13 cellular contexts compared by ENCODE assay signal in the genomic region with DNA sequence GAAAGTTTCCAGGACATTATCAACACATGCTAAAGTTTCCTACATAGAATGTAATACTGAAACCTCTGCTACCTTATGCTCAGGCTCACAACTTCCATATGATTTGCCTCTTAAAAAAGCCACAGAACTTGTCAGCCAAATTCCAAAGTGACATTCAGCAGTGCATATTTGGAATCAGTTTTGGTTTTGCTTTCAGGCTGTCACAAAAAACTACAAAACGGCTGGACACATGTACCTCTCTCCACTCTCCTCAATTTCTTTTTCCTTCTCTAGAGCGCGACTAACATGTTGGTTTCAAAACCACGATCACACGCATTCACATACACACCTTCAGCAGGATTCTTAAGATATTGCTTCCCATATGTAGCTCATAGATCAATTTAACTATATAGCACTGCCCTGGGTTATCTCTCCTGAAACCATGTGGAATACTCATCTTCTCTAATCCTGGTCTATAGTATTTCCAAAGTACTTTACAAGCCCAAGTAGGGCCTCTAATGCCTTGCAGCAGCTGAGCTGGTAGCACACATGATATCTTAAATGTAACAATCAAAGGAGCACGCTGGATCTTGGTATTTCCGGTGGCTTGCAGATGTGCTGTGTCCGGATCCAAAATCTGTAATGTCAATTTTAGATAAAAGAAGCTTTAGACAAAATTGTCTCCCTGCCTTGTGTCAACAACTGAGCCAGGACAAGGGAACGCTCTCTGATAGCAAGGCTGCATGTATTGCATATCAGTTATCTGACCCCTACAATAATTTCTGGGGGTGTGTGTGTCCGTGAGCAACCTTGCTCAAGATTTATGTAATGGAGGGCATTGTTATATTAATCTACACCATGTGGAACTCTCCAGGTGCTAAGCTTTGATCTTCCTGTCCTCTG.
DNase-seq lines count a peak whose midpoint lies in the region; ATAC-seq, FAIRE-seq and TF ChIP-seq lines count a peak whose summit lies in the region.
"Had no signal": no experiment of that assay in that cellular context is flagged by ENCODE, and none has a peak within 500 bp of the region (broad histone marks: within the 10 kb centered on the region; RNA-seq: fewer than 3 reads in every experiment).

No MANE protein-coding gene starts in this region.

- no peak for ATAC-seq in GM12878
- peak; percentile 38 to 75 (median 68) for ATAC-seq in right lobe of liver
- ATAC-seq: A549; CD8-positive, alpha-beta T cell had no signal

- H4K20me1 ChIP-seq in GM12878 (ENCODE audit: control insufficient read depth, insufficient read depth): no peaks in the 10 kb centered on the region

- no peak overlapping the region for H3K9ac ChIP-seq in GM12878 (ENCODE audit: control insufficient read depth, insufficient read depth, low read length)
- H3K9ac ChIP-seq in trophoblast cell (ENCODE audit: low read length): no peak overlapping the region

- RAD21 ChIA-PET in GM12878 (lab: Charles Lee; ENCODE audit: unreplicated experiment): interaction anchor here (1.3 kb wide), 1 partner anchor 11 kb away, joined by 3 read pairs; no protein-coding TSS in a partner anchor

- no peak for TF ChIP-seq RAD21 in GM12878 (IDR thresholded peaks at IDR 0.05; ENCODE audit: insufficient read depth, low read depth, low read length)

- SMC1A ChIA-PET in GM12878 (lab: Charles Lee; ENCODE audit: uncharacterized antibody, unreplicated experiment): interaction anchor here (0.8 to 1.5 kb wide), 6 partner anchors 10 to 40 kb away, joined by 3 to 5 read pairs (median 3); no protein-coding TSS in a partner anchor

- H3K18ac ChIP-seq in trophoblast cell (ENCODE audit: low read length): no peak overlapping the region

- no peak overlapping the region for H4K8ac ChIP-seq in trophoblast cell (ENCODE audit: low read depth, low read length)

- FAIRE-seq in GM12878 (lab: Jason Lieb, UNC): no peak
- FAIRE-seq: A549, GM12891 had no signal

- H3K79me2 ChIP-seq in GM12878 (ENCODE audit: control insufficient read depth, insufficient read depth, low read length) (no peaks in the 10 kb centered on the region), trophoblast cell (ENCODE audit: control insufficient read depth, insufficient read depth, low read length, poor library complexity) (no peaks in the 10 kb centered on the region)

- CTCF ChIA-PET in GM12878 (lab: Yijun Ruan, JAX): interaction anchor here (0.7 to 1.3 kb wide), 4 partner anchors 9 to 205 kb away, joined by 3 read pairs; no protein-coding TSS in a partner anchor

- no peak overlapping the region for H3K23ac ChIP-seq in trophoblast cell (ENCODE audit: low read length)

- H3K4me1 ChIP-seq in GM12878 (ENCODE audit: control insufficient read depth, insufficient read depth, low read length): no peaks in the 10 kb centered on the region
- H3K4me1 ChIP-seq in right lobe of liver: peaks cover 0 to 8% (median 2%) of the 10 kb centered on the region in 4 donors
- H3K4me1 ChIP-seq in Peyer's patch: no peaks in the 10 kb centered on the region
- no peaks in the 10 kb centered on the region for H3K4me1 ChIP-seq in trophoblast cell (ENCODE audit: control insufficient read depth in 1 of 2, insufficient read depth in 2 of 2, low read length in 2 of 2)
- H3K4me1 ChIP-seq: A549, HAP-1 had no signal

- intact Hi-C loops in GM12878 (cut with micrococcal nuclease; ENCODE audit: unreplicated experiment): no loop called here
- intact Hi-C loops in right lobe of liver (cut with DNase I): no loop called here

- H2BK12ac ChIP-seq in trophoblast cell (ENCODE audit: low read length): no peak overlapping the region

- H3K14ac ChIP-seq in trophoblast cell (ENCODE audit: low read length): no peak overlapping the region

- DNase-seq in H4 (ENCODE audit: low spot score): peak; percentile 4
- DNase-seq in GM12878 (ENCODE audit: low read depth, low spot score): no peak
- no peak for DNase-seq in right lobe of liver
- DNase-seq in Ammon's horn (ENCODE audit: low spot score): no peak
- DNase-seq in Peyer's patch: no peak
- DNase-seq in trophoblast cell: no peak
- DNase-seq: CD8-positive, alpha-beta T cell; COR-L47; DND-41; GOT3 had no signal

- no peak overlapping the region for H2BK5ac ChIP-seq in trophoblast cell (ENCODE audit: low read depth, low read length, poor library complexity)

- no peak overlapping the region for H4K12ac ChIP-seq in trophoblast cell (ENCODE audit: low read depth, low read length)

- no peaks in the 10 kb centered on the region; a peak in 2 of 4 replicates for H3K27me3 ChIP-seq in GM12878 (replicated peaks in 1 of 2; ENCODE audit: control insufficient read depth in 2 of 2, insufficient read depth in 2 of 2, low read length in 1 of 2)
- no peaks in the 10 kb centered on the region for H3K27me3 ChIP-seq in right lobe of liver
- H3K27me3 ChIP-seq in Peyer's patch: no peaks in the 10 kb centered on the region
- no peaks in the 10 kb centered on the region for H3K27me3 ChIP-seq in trophoblast cell (ENCODE audit: insufficient read depth, low read length)

- H3K4me2 ChIP-seq in GM12878 (ENCODE audit: control insufficient read depth, insufficient read depth) (no peak overlapping the region), trophoblast cell (ENCODE audit: low read length) (no peak overlapping the region)
- H3K4me2 ChIP-seq: A549 had no signal

- H3K27ac ChIP-seq in GM12878 (ENCODE audit: control insufficient read depth, insufficient read depth) (no peak overlapping the region), right lobe of liver (no peak overlapping the region), Peyer's patch (no peak overlapping the region), trophoblast cell (ENCODE audit: low read depth, low read length) (no peak overlapping the region)
- H3K27ac ChIP-seq: A549 had no signal

- in situ Hi-C loops in GM12878 (cut with MboI): no loop called here

- no TSS peak for BruUV-seq in GM12878 (replicated peaks; lab: Mats Ljungman, UMichigan)

- no peak overlapping the region for H2AK5ac ChIP-seq in trophoblast cell (ENCODE audit: low read length)

- H3K9me3 ChIP-seq in GM12878 (replicated peaks; ENCODE audit: control insufficient read depth, insufficient read depth, low read length): no peaks in the 10 kb centered on the region
- no peaks in the 10 kb centered on the region for H3K9me3 ChIP-seq in right lobe of liver
- H3K9me3 ChIP-seq in Peyer's patch: no peaks in the 10 kb centered on the region
- H3K9me3 ChIP-seq in trophoblast cell (ENCODE audit: insufficient read depth, low read depth, low read length): no peaks in the 10 kb centered on the region
- H3K9me3 ChIP-seq: A549, HAP-1 had no signal

- no peak for TF ChIP-seq CTCF in GM12878 (IDR thresholded peaks at IDR 0.05 in 2 of 3, conservative IDR thresholded peaks at IDR 0.05 in 1 of 3; ENCODE audit: control insufficient read depth in 2 of 3, extremely low read depth in 1 of 3, insufficient read depth in 1 of 3, low read depth in 3 of 3, low read length in 3 of 3)
- no peak for TF ChIP-seq CTCF in right lobe of liver (IDR thresholded peaks at IDR 0.05)
- TF ChIP-seq CTCF in Peyer's patch (IDR thresholded peaks at IDR 0.05): no peak

- no peaks in the 10 kb centered on the region for H3K36me3 ChIP-seq in GM12878 (ENCODE audit: control insufficient read depth in 2 of 2, insufficient read depth in 2 of 2, low read length in 1 of 2)
- no peaks in the 10 kb centered on the region for H3K36me3 ChIP-seq in right lobe of liver
- H3K36me3 ChIP-seq in Peyer's patch: no peaks in the 10 kb centered on the region
- H3K36me3 ChIP-seq in trophoblast cell (ENCODE audit: control insufficient read depth in 1 of 2, insufficient read depth in 2 of 2, low read length in 2 of 2): no peaks in the 10 kb centered on the region
- H3K36me3 ChIP-seq: HAP-1 had no signal

- H3K4me3 ChIP-seq in GM12878 (no peak overlapping the region), right lobe of liver (no peak overlapping the region), Peyer's patch (no peak overlapping the region), trophoblast cell (ENCODE audit: low read depth, low read length) (no peak overlapping the region)
- H3K4me3 ChIP-seq: A549, HAP-1 had no signal

- no peak for TF ChIP-seq POLR2A in GM12878 (IDR thresholded peaks at IDR 0.05; ENCODE audit: low read depth, low read length)
- no peak for TF ChIP-seq POLR2A in right lobe of liver (IDR thresholded peaks at IDR 0.05)
- TF ChIP-seq POLR2A in Peyer's patch (IDR thresholded peaks at IDR 0.05): no peak

- no peak overlapping the region for H4K91ac ChIP-seq in trophoblast cell (ENCODE audit: low read depth, low read length)

- H2AFZ ChIP-seq in GM12878 (ENCODE audit: control insufficient read depth, low read depth, low read length) (no peak overlapping the region), trophoblast cell (ENCODE audit: insufficient read depth, low read length, poor library complexity) (no peak overlapping the region)

- POLR2A ChIA-PET in GM12878 (lab: Charles Lee): no interaction called here

- no peak for TF ChIP-seq EP300 in GM12878 (IDR thresholded peaks at IDR 0.05; ENCODE audit: borderline replicate concordance in 1 of 2, control insufficient read depth in 1 of 2, low read depth in 2 of 2, low read length in 2 of 2)

- H2BK120ac ChIP-seq in trophoblast cell (ENCODE audit: insufficient read depth, low read length, poor library complexity): no peak overlapping the region

- H3K79me1 ChIP-seq in trophoblast cell (ENCODE audit: low read length): no peaks in the 10 kb centered on the region

- 37% methylated on average over 10 of the region's 10 CpGs for WGBS in GM12878 (ENCODE audit: insufficient coverage, insufficient replicate concordance, low lambda C conversion rate, missing lambda C conversion rate)
- 26% methylated on average over 10 of the region's 10 CpGs for WGBS in right lobe of liver (ENCODE audit: insufficient coverage, low coverage, low lambda C conversion rate, missing lambda C conversion rate)
- 100% methylated on average over 4 of the region's 10 CpGs for WGBS in trophoblast cell (ENCODE audit: extremely low coverage, insufficient coverage, insufficient read length)

- H3K4ac ChIP-seq in trophoblast cell (ENCODE audit: low read depth, low read length): no peak overlapping the region

TF ChIP-seq in GM12878, 131 proteins besides CTCF, POLR2A, EP300 and RAD21:
- no peak for TF ChIP-seq PAX8 (IDR thresholded peaks at IDR 0.05)
- no peak; a peak in 1 of 4 replicates for TF ChIP-seq IKZF2 (IDR thresholded peaks at IDR 0.05)
- 0 out of 2 replicates have a peak, but pooled peaks have one; percentile 23 for TF ChIP-seq IKZF1 (conservative IDR thresholded peaks at IDR 0.05)
- no peak for TF ChIP-seq POU2F2 (IDR thresholded peaks at IDR 0.05; ENCODE audit: borderline replicate concordance, low read depth, low read length)
- no peak for TF ChIP-seq SMARCA5 (IDR thresholded peaks at IDR 0.05)
